In genomic region chr15:74291101-74292071, GRCh38 we compare ENCODE assay signal across 1 cellular context.
TF ChIP-seq lines count a peak whose summit lies in the region.

No MANE protein-coding gene starts in this region.

TF ChIP-seq in HepG2, 621 proteins besides CTCF, POLR2A, EP300 and RAD21 (continued from another document and continues in another):
- TF ChIP-seq, protein P1, sequence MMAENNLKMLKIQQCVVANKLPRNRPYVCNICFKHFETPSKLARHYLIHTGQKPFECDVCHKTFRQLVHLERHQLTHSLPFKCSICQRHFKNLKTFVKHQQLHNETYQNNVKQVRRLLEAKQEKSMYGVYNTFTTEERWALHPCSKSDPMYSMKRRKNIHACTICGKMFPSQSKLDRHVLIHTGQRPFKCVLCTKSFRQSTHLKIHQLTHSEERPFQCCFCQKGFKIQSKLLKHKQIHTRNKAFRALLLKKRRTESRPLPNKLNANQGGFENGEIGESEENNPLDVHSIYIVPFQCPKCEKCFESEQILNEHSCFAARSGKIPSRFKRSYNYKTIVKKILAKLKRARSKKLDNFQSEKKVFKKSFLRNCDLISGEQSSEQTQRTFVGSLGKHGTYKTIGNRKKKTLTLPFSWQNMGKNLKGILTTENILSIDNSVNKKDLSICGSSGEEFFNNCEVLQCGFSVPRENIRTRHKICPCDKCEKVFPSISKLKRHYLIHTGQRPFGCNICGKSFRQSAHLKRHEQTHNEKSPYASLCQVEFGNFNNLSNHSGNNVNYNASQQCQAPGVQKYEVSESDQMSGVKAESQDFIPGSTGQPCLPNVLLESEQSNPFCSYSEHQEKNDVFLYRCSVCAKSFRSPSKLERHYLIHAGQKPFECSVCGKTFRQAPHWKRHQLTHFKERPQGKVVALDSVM (CRISPR knock-in tag; IDR thresholded peaks at IDR 0.05), result no peak
- TF ChIP-seq, protein P2, sequence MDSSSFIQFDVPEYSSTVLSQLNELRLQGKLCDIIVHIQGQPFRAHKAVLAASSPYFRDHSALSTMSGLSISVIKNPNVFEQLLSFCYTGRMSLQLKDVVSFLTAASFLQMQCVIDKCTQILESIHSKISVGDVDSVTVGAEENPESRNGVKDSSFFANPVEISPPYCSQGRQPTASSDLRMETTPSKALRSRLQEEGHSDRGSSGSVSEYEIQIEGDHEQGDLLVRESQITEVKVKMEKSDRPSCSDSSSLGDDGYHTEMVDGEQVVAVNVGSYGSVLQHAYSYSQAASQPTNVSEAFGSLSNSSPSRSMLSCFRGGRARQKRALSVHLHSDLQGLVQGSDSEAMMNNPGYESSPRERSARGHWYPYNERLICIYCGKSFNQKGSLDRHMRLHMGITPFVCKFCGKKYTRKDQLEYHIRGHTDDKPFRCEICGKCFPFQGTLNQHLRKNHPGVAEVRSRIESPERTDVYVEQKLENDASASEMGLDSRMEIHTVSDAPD (CRISPR knock-in tag; IDR thresholded peaks at IDR 0.05), result no peak
- peak; percentile 66; the same call in 1 of the 2 replicates for TF ChIP-seq ZNF777 (CRISPR knock-in tag; IDR thresholded peaks at IDR 0.05)
- TF ChIP-seq, protein P3, sequence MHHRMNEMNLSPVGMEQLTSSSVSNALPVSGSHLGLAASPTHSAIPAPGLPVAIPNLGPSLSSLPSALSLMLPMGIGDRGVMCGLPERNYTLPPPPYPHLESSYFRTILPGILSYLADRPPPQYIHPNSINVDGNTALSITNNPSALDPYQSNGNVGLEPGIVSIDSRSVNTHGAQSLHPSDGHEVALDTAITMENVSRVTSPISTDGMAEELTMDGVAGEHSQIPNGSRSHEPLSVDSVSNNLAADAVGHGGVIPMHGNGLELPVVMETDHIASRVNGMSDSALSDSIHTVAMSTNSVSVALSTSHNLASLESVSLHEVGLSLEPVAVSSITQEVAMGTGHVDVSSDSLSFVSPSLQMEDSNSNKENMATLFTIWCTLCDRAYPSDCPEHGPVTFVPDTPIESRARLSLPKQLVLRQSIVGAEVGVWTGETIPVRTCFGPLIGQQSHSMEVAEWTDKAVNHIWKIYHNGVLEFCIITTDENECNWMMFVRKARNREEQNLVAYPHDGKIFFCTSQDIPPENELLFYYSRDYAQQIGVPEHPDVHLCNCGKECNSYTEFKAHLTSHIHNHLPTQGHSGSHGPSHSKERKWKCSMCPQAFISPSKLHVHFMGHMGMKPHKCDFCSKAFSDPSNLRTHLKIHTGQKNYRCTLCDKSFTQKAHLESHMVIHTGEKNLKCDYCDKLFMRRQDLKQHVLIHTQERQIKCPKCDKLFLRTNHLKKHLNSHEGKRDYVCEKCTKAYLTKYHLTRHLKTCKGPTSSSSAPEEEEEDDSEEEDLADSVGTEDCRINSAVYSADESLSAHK (CRISPR knock-in tag; IDR thresholded peaks at IDR 0.05; ENCODE audit: borderline replicate concordance), result 0 out of 2 replicates have a peak, but pooled peaks have one; percentile 43
- 0 out of 2 replicates have a peak, but pooled peaks have one; percentile 70 for TF ChIP-seq ZNF549 (CRISPR knock-in tag; IDR thresholded peaks at IDR 0.05)
- no peak for TF ChIP-seq HHEX (CRISPR knock-in tag; IDR thresholded peaks at IDR 0.05)
- TF ChIP-seq ZNF724P (CRISPR knock-in tag; IDR thresholded peaks at IDR 0.05; ENCODE audit: borderline replicate concordance), result 0 out of 2 replicates have a peak, but pooled peaks have one; percentile 31
- 0 out of 2 replicates have a peak, but pooled peaks have one; percentile 44 for TF ChIP-seq PREB (CRISPR knock-in tag; IDR thresholded peaks at IDR 0.05)
- peak; percentile 76 for TF ChIP-seq SALL2 (CRISPR knock-in tag; IDR thresholded peaks at IDR 0.05)
- TF ChIP-seq ZNF660 (CRISPR knock-in tag; IDR thresholded peaks at IDR 0.05; ENCODE audit: borderline replicate concordance, low read depth), result 0 out of 2 replicates have a peak, but pooled peaks have one; percentile 42
- 0 out of 2 replicates have a peak, but pooled peaks have one; percentile 40 for TF ChIP-seq RXRB (CRISPR knock-in tag; IDR thresholded peaks at IDR 0.05; ENCODE audit: borderline replicate concordance)
- TF ChIP-seq, protein P4, sequence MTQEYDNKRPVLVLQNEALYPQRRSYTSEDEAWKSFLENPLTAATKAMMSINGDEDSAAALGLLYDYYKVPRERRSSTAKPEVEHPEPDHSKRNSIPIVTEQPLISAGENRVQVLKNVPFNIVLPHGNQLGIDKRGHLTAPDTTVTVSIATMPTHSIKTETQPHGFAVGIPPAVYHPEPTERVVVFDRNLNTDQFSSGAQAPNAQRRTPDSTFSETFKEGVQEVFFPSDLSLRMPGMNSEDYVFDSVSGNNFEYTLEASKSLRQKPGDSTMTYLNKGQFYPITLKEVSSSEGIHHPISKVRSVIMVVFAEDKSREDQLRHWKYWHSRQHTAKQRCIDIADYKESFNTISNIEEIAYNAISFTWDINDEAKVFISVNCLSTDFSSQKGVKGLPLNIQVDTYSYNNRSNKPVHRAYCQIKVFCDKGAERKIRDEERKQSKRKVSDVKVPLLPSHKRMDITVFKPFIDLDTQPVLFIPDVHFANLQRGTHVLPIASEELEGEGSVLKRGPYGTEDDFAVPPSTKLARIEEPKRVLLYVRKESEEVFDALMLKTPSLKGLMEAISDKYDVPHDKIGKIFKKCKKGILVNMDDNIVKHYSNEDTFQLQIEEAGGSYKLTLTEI (CRISPR knock-in tag; conservative IDR thresholded peaks at IDR 0.05), result no peak
- no peak for TF ChIP-seq ZNF337 (CRISPR knock-in tag; IDR thresholded peaks at IDR 0.05; ENCODE audit: borderline replicate concordance, low read depth)
- peak; percentile 68; the same call in 1 of the 2 replicates for TF ChIP-seq ZNF530 (CRISPR knock-in tag; IDR thresholded peaks at IDR 0.05; ENCODE audit: low read depth)
- TF ChIP-seq FOXO1 (CRISPR knock-in tag; IDR thresholded peaks at IDR 0.05), result peak; percentile 28; the same call in 1 of the 2 replicates
- TF ChIP-seq, protein P5, sequence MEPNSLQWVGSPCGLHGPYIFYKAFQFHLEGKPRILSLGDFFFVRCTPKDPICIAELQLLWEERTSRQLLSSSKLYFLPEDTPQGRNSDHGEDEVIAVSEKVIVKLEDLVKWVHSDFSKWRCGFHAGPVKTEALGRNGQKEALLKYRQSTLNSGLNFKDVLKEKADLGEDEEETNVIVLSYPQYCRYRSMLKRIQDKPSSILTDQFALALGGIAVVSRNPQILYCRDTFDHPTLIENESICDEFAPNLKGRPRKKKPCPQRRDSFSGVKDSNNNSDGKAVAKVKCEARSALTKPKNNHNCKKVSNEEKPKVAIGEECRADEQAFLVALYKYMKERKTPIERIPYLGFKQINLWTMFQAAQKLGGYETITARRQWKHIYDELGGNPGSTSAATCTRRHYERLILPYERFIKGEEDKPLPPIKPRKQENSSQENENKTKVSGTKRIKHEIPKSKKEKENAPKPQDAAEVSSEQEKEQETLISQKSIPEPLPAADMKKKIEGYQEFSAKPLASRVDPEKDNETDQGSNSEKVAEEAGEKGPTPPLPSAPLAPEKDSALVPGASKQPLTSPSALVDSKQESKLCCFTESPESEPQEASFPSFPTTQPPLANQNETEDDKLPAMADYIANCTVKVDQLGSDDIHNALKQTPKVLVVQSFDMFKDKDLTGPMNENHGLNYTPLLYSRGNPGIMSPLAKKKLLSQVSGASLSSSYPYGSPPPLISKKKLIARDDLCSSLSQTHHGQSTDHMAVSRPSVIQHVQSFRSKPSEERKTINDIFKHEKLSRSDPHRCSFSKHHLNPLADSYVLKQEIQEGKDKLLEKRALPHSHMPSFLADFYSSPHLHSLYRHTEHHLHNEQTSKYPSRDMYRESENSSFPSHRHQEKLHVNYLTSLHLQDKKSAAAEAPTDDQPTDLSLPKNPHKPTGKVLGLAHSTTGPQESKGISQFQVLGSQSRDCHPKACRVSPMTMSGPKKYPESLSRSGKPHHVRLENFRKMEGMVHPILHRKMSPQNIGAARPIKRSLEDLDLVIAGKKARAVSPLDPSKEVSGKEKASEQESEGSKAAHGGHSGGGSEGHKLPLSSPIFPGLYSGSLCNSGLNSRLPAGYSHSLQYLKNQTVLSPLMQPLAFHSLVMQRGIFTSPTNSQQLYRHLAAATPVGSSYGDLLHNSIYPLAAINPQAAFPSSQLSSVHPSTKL (CRISPR knock-in tag; IDR thresholded peaks at IDR 0.05), result peak; percentile 58
- TF ChIP-seq FOXA3 (CRISPR knock-in tag; IDR thresholded peaks at IDR 0.05), result no peak
- peak; percentile 54; the same call in 1 of the 2 replicates for TF ChIP-seq ZNF503 (CRISPR knock-in tag; IDR thresholded peaks at IDR 0.05)
- TF ChIP-seq ZNF256 (CRISPR knock-in tag; conservative IDR thresholded peaks at IDR 0.05), result peak; percentile 95; the same call in 1 of the 2 replicates
- TF ChIP-seq SALL1 (CRISPR knock-in tag; IDR thresholded peaks at IDR 0.05), result peak; percentile 95
- peak; percentile 52; the same call in 1 of the 2 replicates for TF ChIP-seq THAP11 (CRISPR knock-in tag; IDR thresholded peaks at IDR 0.05)
- peak; percentile 98 for TF ChIP-seq ZNF232 (CRISPR knock-in tag; IDR thresholded peaks at IDR 0.05; ENCODE audit: borderline replicate concordance)
- TF ChIP-seq, protein P6, sequence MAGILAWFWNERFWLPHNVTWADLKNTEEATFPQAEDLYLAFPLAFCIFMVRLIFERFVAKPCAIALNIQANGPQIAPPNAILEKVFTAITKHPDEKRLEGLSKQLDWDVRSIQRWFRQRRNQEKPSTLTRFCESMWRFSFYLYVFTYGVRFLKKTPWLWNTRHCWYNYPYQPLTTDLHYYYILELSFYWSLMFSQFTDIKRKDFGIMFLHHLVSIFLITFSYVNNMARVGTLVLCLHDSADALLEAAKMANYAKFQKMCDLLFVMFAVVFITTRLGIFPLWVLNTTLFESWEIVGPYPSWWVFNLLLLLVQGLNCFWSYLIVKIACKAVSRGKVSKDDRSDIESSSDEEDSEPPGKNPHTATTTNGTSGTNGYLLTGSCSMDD (CRISPR knock-in tag; IDR thresholded peaks at IDR 0.05), result peak; percentile 57; the same call in 1 of the 2 replicates
- TF ChIP-seq SNAI1 (CRISPR knock-in tag; IDR thresholded peaks at IDR 0.05; ENCODE audit: borderline replicate concordance), result peak; percentile 74; the same call in 1 of the 2 replicates
- TF ChIP-seq GABPA (IDR thresholded peaks at IDR 0.05; ENCODE audit: low read depth, low read length), result no peak
- TF ChIP-seq GABPA (CRISPR knock-in tag; IDR thresholded peaks at IDR 0.05; ENCODE audit: low read depth), result peak; percentile 63
- no peak for TF ChIP-seq ESRRA (CRISPR knock-in tag; IDR thresholded peaks at IDR 0.05; ENCODE audit: low read depth)
- TF ChIP-seq GLMP (CRISPR knock-in tag; IDR thresholded peaks at IDR 0.05; ENCODE audit: borderline replicate concordance), result no peak
- TF ChIP-seq PATZ1 (CRISPR knock-in tag; IDR thresholded peaks at IDR 0.05), result peak; percentile 23; the same call in 1 of the 2 replicates
- peak; percentile 44; the same call in 1 of the 2 replicates for TF ChIP-seq SAFB2 (CRISPR knock-in tag; IDR thresholded peaks at IDR 0.05; ENCODE audit: borderline replicate concordance, low read depth)
- TF ChIP-seq ZNF367 (CRISPR knock-in tag; IDR thresholded peaks at IDR 0.05; ENCODE audit: borderline replicate concordance), result peak; percentile 84; the same call in 1 of the 2 replicates
- TF ChIP-seq AHR (CRISPR knock-in tag; IDR thresholded peaks at IDR 0.05), result peak; percentile 84; the same call in 1 of the 2 replicates
- peak; percentile 77 for TF ChIP-seq THRA (CRISPR knock-in tag; IDR thresholded peaks at IDR 0.05; ENCODE audit: borderline replicate concordance)
